Comparison of ENCODE assay signal across 17 cellular contexts in the genomic region with DNA sequence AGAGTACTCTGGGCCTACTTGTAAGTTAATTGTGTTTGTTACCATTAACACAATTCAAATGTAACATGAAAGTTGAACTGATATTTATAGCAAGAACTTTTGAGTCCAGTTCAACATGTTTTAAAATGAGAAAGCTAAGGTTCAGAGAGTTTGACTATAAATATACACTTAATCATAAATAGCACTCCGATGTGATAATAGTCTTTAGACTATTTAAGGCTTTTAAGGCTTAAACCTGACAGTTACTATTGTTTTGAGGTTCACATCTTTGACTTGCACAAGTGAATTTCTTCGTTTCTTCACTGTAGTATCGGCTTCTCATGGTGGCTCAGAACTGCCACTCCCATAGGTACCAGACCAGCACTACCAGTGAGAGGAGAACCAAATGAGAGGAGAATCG. TPM values are rescaled to one million over a fixed set of nuclear protein-coding genes. Genes with fewer than 3 reads are reported as not detected.
A peak's percentile ranks its signal among the peaks of the same experiment; 100 is the strongest.
DNase-seq lines count a peak whose midpoint lies in the region; ATAC-seq and TF ChIP-seq lines count a peak whose summit lies in the region.
"Had no signal": no experiment of that assay in that cellular context is flagged by ENCODE, and none has a peak within 500 bp of the region (broad histone marks: within the 10 kb centered on the region; RNA-seq: fewer than 3 reads in every experiment).

No MANE protein-coding gene starts in this region.

- H3K27ac Mint-ChIP-seq in glutamatergic neuron (ENCODE audit: unreplicated experiment) = peak overlapping the region; percentile 23
- peak overlapping the region; percentile 6 for H3K27ac Mint-ChIP-seq in stimulated activated naive B cell treated with anti-CD40 and anti-IgM and Interleukin-4, amounts not matched to agents 10 μg/mL and 1 μg/mL and 100 μg/mL, for 72 hours
- H3K27ac Mint-ChIP-seq: CD4-positive, alpha-beta T cell had no signal

- H3K36me3 Mint-ChIP-seq in glutamatergic neuron (ENCODE audit: unreplicated experiment) = peaks cover 3% of the 10 kb centered on the region
- peaks cover 5 to 7% of the 10 kb centered on the region in 2 donors for H3K36me3 Mint-ChIP-seq in stimulated activated naive B cell treated with anti-CD40 and anti-IgM and Interleukin-4, amounts not matched to agents 10 μg/mL and 1 μg/mL and 100 μg/mL, for 72 hours

- TF ChIP-seq CTCF in GM12865 (IDR thresholded peaks at IDR 0.05; ENCODE audit: insufficient read depth, low read depth, low read length, missing control alignments) = no peak
- no peak for TF ChIP-seq CTCF in OCI-LY1 (IDR thresholded peaks at IDR 0.05; ENCODE audit: low read length)
- TF ChIP-seq CTCF in glutamatergic neuron (IDR thresholded peaks at IDR 0.05; ENCODE audit: partially characterized antibody, unreplicated experiment) = no peak
- TF ChIP-seq CTCF in breast epithelium (IDR thresholded peaks at IDR 0.05) = no peak

- H3K27me3 Mint-ChIP-seq in glutamatergic neuron (ENCODE audit: unreplicated experiment) = peaks cover 9% of the 10 kb centered on the region
- H3K27me3 Mint-ChIP-seq in stimulated activated naive B cell treated with anti-CD40 and anti-IgM and Interleukin-4, amounts not matched to agents 10 μg/mL and 1 μg/mL and 100 μg/mL, for 72 hours = no peaks in the 10 kb centered on the region
- H3K27me3 Mint-ChIP-seq: CD4-positive, alpha-beta T cell had no signal

- H3K27me3 ChIP-seq in OCI-LY1 (ENCODE audit: insufficient read depth, low read length) = no peaks in the 10 kb centered on the region
- no peaks in the 10 kb centered on the region for H3K27me3 ChIP-seq in breast epithelium
- H3K27me3 ChIP-seq: Peyer's patch had no signal

- intact Hi-C loops in breast epithelium (cut with DNase I; ENCODE audit: low total_unique reads) = no loop called here

- H3K4me2 ChIP-seq in OCI-LY1 (ENCODE audit: low read length) = peak overlapping the region; percentile 85

- H3K9ac ChIP-seq in OCI-LY1 (ENCODE audit: low read length) = peak overlapping the region; percentile 64

- no peaks in the 10 kb centered on the region for H3K9me2 ChIP-seq in OCI-LY1 (ENCODE audit: low read depth, low read length)

- peaks cover 86% of the 10 kb centered on the region for H3K4me1 Mint-ChIP-seq in glutamatergic neuron (ENCODE audit: low read depth, unreplicated experiment)
- H3K4me1 Mint-ChIP-seq in stimulated activated naive B cell treated with anti-CD40 and anti-IgM and Interleukin-4, amounts not matched to agents 10 μg/mL and 1 μg/mL and 100 μg/mL, for 72 hours = peaks cover 53 to 96% of the 10 kb centered on the region in 2 donors

- H3K9me3 Mint-ChIP-seq in glutamatergic neuron (ENCODE audit: unreplicated experiment) = peaks cover 31% of the 10 kb centered on the region
- H3K9me3 Mint-ChIP-seq in stimulated activated naive B cell treated with anti-CD40 and anti-IgM and Interleukin-4, amounts not matched to agents 10 μg/mL and 1 μg/mL and 100 μg/mL, for 72 hours = no peaks in the 10 kb centered on the region
- H3K9me3 Mint-ChIP-seq: CD4-positive, alpha-beta T cell had no signal

- H3K4me3 Mint-ChIP-seq in glutamatergic neuron (ENCODE audit: unreplicated experiment) = no peak overlapping the region
- no peak overlapping the region for H3K4me3 Mint-ChIP-seq in stimulated activated naive B cell treated with anti-CD40 and anti-IgM and Interleukin-4, amounts not matched to agents 10 μg/mL and 1 μg/mL and 100 μg/mL, for 72 hours
- H3K4me3 Mint-ChIP-seq: CD4-positive, alpha-beta T cell had no signal

- ATAC-seq in stimulated activated naive B cell treated with anti-CD40 and anti-IgM and Interleukin-4, amounts not matched to agents 10 μg/mL and 1 μg/mL and 100 μg/mL, for 72 hours (replicated peaks) = no peak
- ATAC-seq: HCT116, SK-N-SH treated with all-trans-retinoic acid at 6 μM for 48 hours had no signal

- H3K4me3 ChIP-seq in GM12865 (ENCODE audit: low read depth, low read length) (no peak overlapping the region), OCI-LY1 (ENCODE audit: low read depth, low read length, poor library complexity, severe bottlenecking) (peak overlapping the region; percentile 55), breast epithelium (no peak overlapping the region)
- H3K4me3 ChIP-seq: Peyer's patch had no signal

- H2AFZ ChIP-seq in OCI-LY1 (ENCODE audit: low read length) = no peak overlapping the region

- H3K9me3 ChIP-seq in OCI-LY1 (ENCODE audit: low read length) = no peaks in the 10 kb centered on the region
- no peaks in the 10 kb centered on the region for H3K9me3 ChIP-seq in breast epithelium
- H3K9me3 ChIP-seq: Peyer's patch had no signal

- no peaks in the 10 kb centered on the region for H3F3A ChIP-seq in OCI-LY1 (ENCODE audit: insufficient read depth, low read length)

- no peak for TF ChIP-seq POLR2A in breast epithelium (IDR thresholded peaks at IDR 0.05)

- DNase-seq in GM12865 (ENCODE audit: low read depth) = peak; percentile 48
- no peak for DNase-seq in glutamatergic neuron
- DNase-seq in stimulated activated naive B cell treated with anti-CD40 and anti-IgM and Interleukin-4, amounts not matched to agents 10 μg/mL and 1 μg/mL and 100 μg/mL, for 72 hours = no peak
- no peak for DNase-seq in breast epithelium (ENCODE audit: low spot score in 2 of 2)
- no peak for DNase-seq in hippocampal formation (lab: John Stamatoyannopoulos, UW)
- DNase-seq in caudate nucleus (lab: John Stamatoyannopoulos, UW) = no peak
- DNase-seq: AML-193; Calu3; CD4-positive, alpha-beta T cell; KBM-7; NCI-H2081 treated with DMSO at 0.1 percent for 48 hours; NCI-H510A; NCI-H774; Peyer's patch had no signal

- peaks cover 98% of the 10 kb centered on the region for H3K79me2 ChIP-seq in OCI-LY1 (ENCODE audit: insufficient read depth, low read length)

- H3K27ac ChIP-seq in OCI-LY1 (ENCODE audit: low read depth, low read length, poor library complexity, severe bottlenecking) (peak overlapping the region; percentile 97), breast epithelium (no peak overlapping the region), caudate nucleus (ENCODE audit: low read depth, low read length) (no peak overlapping the region)

- H3K4me1 ChIP-seq in OCI-LY1 (ENCODE audit: insufficient read depth, low read length, severe bottlenecking) = peaks cover 100% of the 10 kb centered on the region
- peaks cover 0 to 11% of the 10 kb centered on the region in 2 donors for H3K4me1 ChIP-seq in breast epithelium

- peaks cover 24% of the 10 kb centered on the region for H3K36me3 ChIP-seq in OCI-LY1 (ENCODE audit: insufficient read depth, low read length)
- H3K36me3 ChIP-seq in breast epithelium = no peaks in the 10 kb centered on the region
- H3K36me3 ChIP-seq: Peyer's patch had no signal

- H4K20me1 ChIP-seq in OCI-LY1 (ENCODE audit: insufficient read depth, low read length) = no peaks in the 10 kb centered on the region

RNA-seq across cellular contexts. Expression of a gene that starts 42.4 kb away (rescaled TPM):
- total RNA-seq in glutamatergic neuron (ENCODE audit: unreplicated experiment) (161 TPM), breast epithelium (10 to 100 TPM; 15.7 to 82.1 (median 58.7) TPM)
